8 cellular contexts compared by ENCODE assay signal in genomic region chr5:134026521-134027202, GRCh38. TPM values are rescaled to one million over a fixed set of nuclear protein-coding genes. Genes with fewer than 3 reads are reported as not detected.
DNase-seq lines count a peak whose midpoint lies in the region; ATAC-seq, FAIRE-seq and TF ChIP-seq lines count a peak whose summit lies in the region.

No MANE protein-coding gene starts in this region.

- H3K36me3 ChIP-seq in K562 (ENCODE audit: control insufficient read depth, insufficient read depth, low read length) (no peaks in the 10 kb centered on the region), transverse colon (no peaks in the 10 kb centered on the region)

- ATAC-seq in GM21619 (IDR thresholded peaks at IDR 0.05; ENCODE audit: unreplicated experiment) (peak; percentile 64), K562 (peak; percentile 100)

- 5% methylated on average over 4 of the region's 4 CpGs for WGBS in K562 (ENCODE audit: insufficient coverage, low coverage, missing lambda C conversion rate)
- WGBS in transverse colon (ENCODE audit: low coverage in 1 of 2), 2 donors = 60% methylated on average over 4 of the region's 4 CpGs; no CpG with 5 or more reads in 1 of the 2 donors

- peak; percentile 17 to 51; a peak in 2 of 4 replicates for TF ChIP-seq RAD21 in K562 (CRISPR knock-in tag; conservative IDR thresholded peaks at IDR 0.05 in 1 of 2, IDR thresholded peaks at IDR 0.05 in 1 of 2)

- in situ Hi-C loops in K562 (cut with MboI) = loop anchor here (25.0 kb wide), 1 partner anchor 561 kb away; no protein-coding TSS in a partner anchor
- in situ Hi-C loops in transverse colon (cut with MboI; ENCODE audit: low pct_ligation_motif_present in 1 of 4, low pct_unique_long_range_greater_than_20kb in 1 of 4, low sequenced_read_pairs in 3 of 4) = loop anchor here in 2 of 4 donors (25.0 kb wide), 1 partner anchor 261 kb away; no protein-coding TSS in a partner anchor

- TF ChIP-seq CTCF in K562 (IDR thresholded peaks at IDR 0.05 in 2 of 3, conservative IDR thresholded peaks at IDR 0.05 in 1 of 3; ENCODE audit: insufficient read depth in 2 of 3, low read depth in 1 of 3, low read length in 3 of 3) (peak; percentile 74 to 83 (median 82)), transverse colon (IDR thresholded peaks at IDR 0.05) (peak; percentile 28 to 73 (median 52))

- peak; percentile 89 for FAIRE-seq in K562 (lab: Jason Lieb, UNC)

- CTCF ChIA-PET in K562 (lab: Yijun Ruan, JAX; ENCODE audit: low intra/inter-chr PET ratio) = no interaction called here

- no peaks in the 10 kb centered on the region for H3K9me1 ChIP-seq in K562 (ENCODE audit: control insufficient read depth, insufficient read depth, low read length)

- DNase-seq in DMS114 treated with DMSO at 0.1 percent for 48 hours (lab: John Stamatoyannopoulos, UW; ENCODE audit: unreplicated experiment) (peak; percentile 20), NCI-H1092 treated with DMSO at 0.1 percent for 48 hours (lab: John Stamatoyannopoulos, UW) (peak; percentile 61), T follicular helper cell (ENCODE audit: low read depth) (peak; percentile 40), K562 (ENCODE audit: extremely low read depth in 1 of 4, low spot score in 3 of 4) (peak; percentile 65 to 73 (median 68)), left kidney (ENCODE audit: low read depth, low spot score) (peak; percentile 95), transverse colon (peak; percentile 75), pons (ENCODE audit: low spot score) (no peak)

- H3K4me3 ChIP-seq in K562 (no peak overlapping the region), transverse colon (no peak overlapping the region)

- BruUV-seq in K562 (replicated peaks; lab: Mats Ljungman, UMichigan) = no TSS peak

- intact Hi-C loops in K562 (cut with micrococcal nuclease) (no loop called here), transverse colon (cut with DNase I; ENCODE audit: low total_unique reads) (no loop called here)

- TF ChIP-seq EP300 in K562 (IDR thresholded peaks at IDR 0.05; ENCODE audit: low read length) (no peak), transverse colon (IDR thresholded peaks at IDR 0.05; ENCODE audit: low read depth) (no peak)

- H3K4me1 ChIP-seq in K562 (replicated peaks in 1 of 2; ENCODE audit: control insufficient read depth in 2 of 2, insufficient read depth in 2 of 2, low read length in 2 of 2) = no peaks in the 10 kb centered on the region
- H3K4me1 ChIP-seq in transverse colon = peaks cover 0 to 21% (median 6%) of the 10 kb centered on the region in 4 donors

- H3K79me2 ChIP-seq in K562 (ENCODE audit: control insufficient read depth, insufficient read depth, low read length) = no peaks in the 10 kb centered on the region

- H3K4me2 ChIP-seq in K562 (ENCODE audit: insufficient read depth, low read length) = no peak overlapping the region

- no peak overlapping the region for H2AFZ ChIP-seq in K562 (ENCODE audit: low read depth, low read length)

- H3K9me3 ChIP-seq in K562 (replicated peaks; ENCODE audit: control insufficient read depth, insufficient read depth, low read depth, low read length) (0 out of 2 replicates have a peak, but pooled peaks cover 2% of the 10 kb centered on the region), transverse colon (no peaks in the 10 kb centered on the region)

- POLR2A ChIA-PET in K562 (lab: Yijun Ruan, JAX) = interaction anchor here (0.5 to 1.1 kb wide), 4 partner anchors 9 to 240 kb away, joined by 3 to 4 read pairs (median 4); no protein-coding TSS in a partner anchor

- no peak overlapping the region for H3K27ac ChIP-seq in K562 (ENCODE audit: extremely low read depth, low read depth, low read length)
- no peak overlapping the region for H3K27ac ChIP-seq in transverse colon

- no peak for TF ChIP-seq POLR2A in K562 (conservative IDR thresholded peaks at IDR 0.05)
- no peak for TF ChIP-seq POLR2A in transverse colon (IDR thresholded peaks at IDR 0.05)

- H3K27me3 ChIP-seq in K562 (ENCODE audit: control insufficient read depth in 2 of 2, insufficient read depth in 2 of 2, low read length in 2 of 2) (peaks cover 7 to 29% of the 10 kb centered on the region in 2 experiments; a peak in 3 of 5 replicates), transverse colon (no peaks in the 10 kb centered on the region)

- no peaks in the 10 kb centered on the region for H4K20me1 ChIP-seq in K562 (replicated peaks; ENCODE audit: control insufficient read depth, insufficient read depth, low read length)

- no peak overlapping the region for H3K9ac ChIP-seq in K562 (ENCODE audit: insufficient read depth in 1 of 2, low read depth in 2 of 2, low read length in 2 of 2)

TF ChIP-seq in K562, 482 proteins besides CTCF, POLR2A, EP300 and RAD21:
- 0 out of 2 replicates have a peak, but pooled peaks have one; percentile 33 for TF ChIP-seq JUND (IDR thresholded peaks at IDR 0.05; ENCODE audit: borderline replicate concordance, low read depth, low read length)
- TF ChIP-seq JUND (tag; IDR thresholded peaks at IDR 0.05; ENCODE audit: borderline replicate concordance, low read depth, low read length) = no peak; the same call in 2 of the 3 replicates
- peak in 1 of 2 experiments; percentile 66; a peak in 1 of 4 replicates for TF ChIP-seq SRF (CRISPR knock-in tag; IDR thresholded peaks at IDR 0.05)
- TF ChIP-seq ETS2 (tag; IDR thresholded peaks at IDR 0.05; ENCODE audit: borderline replicate concordance, poor library complexity, severe bottlenecking) = no peak
- 0 out of 2 replicates have a peak, but pooled peaks have one; percentile 21 for TF ChIP-seq SMC3 (conservative IDR thresholded peaks at IDR 0.05; ENCODE audit: insufficient read depth, low read depth, low read length)

RNA-seq across cellular contexts. Expression of gene VDAC1, which starts 21.9 kb away (rescaled TPM):
- 105 and 116 TPM in 2 replicates for total RNA-seq in K562 (2011; cell fraction: chromatin; rRNA removed; ENCODE audit: low replicate concordance)
- total RNA-seq in K562 (2011; cell fraction: nucleolus; rRNA removed) = 68.0 and 70.9 TPM in 2 replicates
- 116 and 155 TPM in 2 replicates for total RNA-seq in K562 (2011; cell fraction: nucleoplasm; rRNA removed)
- 224 and 228 TPM in 2 replicates for total RNA-seq in K562 (2014; rRNA removed)
- total RNA-seq in K562 (2014; rRNA removed; fragmentation: Illumina TruSeq; extraction: Trizol) = 366 and 402 TPM in 2 replicates
- 319 and 320 TPM in 2 replicates for total RNA-seq in K562 (2015; rRNA removed; fragmentation: Illumina TruSeq; extraction: Trizol)
- total RNA-seq in K562 (2021) = 257 and 267 TPM in 2 replicates
- 155 and 168 TPM in 2 replicates for polyA plus RNA-seq in K562 (2011; rRNA removed)
- polyA plus RNA-seq in K562 (2011; cell fraction: cytosol; rRNA removed) = 84.1 and 126 TPM in 2 replicates
- 76.3 and 97.2 TPM in 2 replicates for polyA plus RNA-seq in K562 (2011; cell fraction: nucleus; rRNA removed)
- polyA plus RNA-seq in K562 (2012) = 230 and 274 TPM in 2 replicates
- polyA plus RNA-seq in K562 (2014; fragmentation: Illumina TruSeq; extraction: Trizol) = 343 and 365 TPM in 2 replicates
- polyA plus RNA-seq in K562 (2014; fragmentation: Nextera tagmentation; extraction: Ambion mirVana) = 100 to 1,000 TPM; 293 to 301 TPM
- 221 and 243 TPM in 2 replicates for polyA plus RNA-seq in K562 (2014; rRNA removed)
- polyA minus RNA-seq in K562 (2011; rRNA and poly(A)+ RNA removed) = 252 and 302 TPM in 2 replicates
- 143 and 162 TPM in 2 replicates for polyA minus RNA-seq in K562 (2011; cell fraction: cytosol; rRNA and poly(A)+ RNA removed)
- 29.8 and 47.0 TPM in 2 replicates for polyA minus RNA-seq in K562 (2011; cell fraction: nucleus; rRNA and poly(A)+ RNA removed)
- 100 to 1,000 TPM; 106 to 210 (median 180) TPM for total RNA-seq in transverse colon

RNA-seq across cellular contexts. Expression of gene C5orf15, which starts 58.2 kb away (rescaled TPM):
- 43.2 and 55.8 TPM in 2 replicates for total RNA-seq in K562 (2011; cell fraction: chromatin; rRNA removed; ENCODE audit: low replicate concordance)
- 42.0 and 45.9 TPM in 2 replicates for total RNA-seq in K562 (2011; cell fraction: nucleolus; rRNA removed)
- 49.2 and 65.0 TPM in 2 replicates for total RNA-seq in K562 (2011; cell fraction: nucleoplasm; rRNA removed)
- total RNA-seq in K562 (2014; rRNA removed) (23.3 and 28.2 TPM in 2 replicates), K562 (2014; rRNA removed; fragmentation: Illumina TruSeq; extraction: Trizol) (44.0 and 45.6 TPM in 2 replicates), K562 (2015; rRNA removed; fragmentation: Illumina TruSeq; extraction: Trizol) (35.5 and 36.3 TPM in 2 replicates), K562 (2021) (22.7 and 24.0 TPM in 2 replicates), transverse colon (10 to 100 TPM; 36.5 to 91.7 (median 45.6) TPM)
- polyA plus RNA-seq in K562 (2011; rRNA removed) (50.7 and 52.0 TPM in 2 replicates), K562 (2014; fragmentation: Illumina TruSeq; extraction: Trizol) (46.4 and 49.8 TPM in 2 replicates), K562 (2014; fragmentation: Nextera tagmentation; extraction: Ambion mirVana) (10 to 100 TPM; 30.0 to 32.5 TPM), K562 (2014; rRNA removed) (35.7 and 40.2 TPM in 2 replicates)
- polyA plus RNA-seq in K562 (2011; cell fraction: cytosol; rRNA removed) = 25.2 and 36.2 TPM in 2 replicates
- polyA plus RNA-seq in K562 (2011; cell fraction: nucleus; rRNA removed) = 20.3 and 25.9 TPM in 2 replicates
- 23.1 and 36.4 TPM in 2 replicates for polyA plus RNA-seq in K562 (2012)
- 44.5 and 49.8 TPM in 2 replicates for polyA minus RNA-seq in K562 (2011; rRNA and poly(A)+ RNA removed)
- 23.3 and 43.8 TPM in 2 replicates for polyA minus RNA-seq in K562 (2011; cell fraction: cytosol; rRNA and poly(A)+ RNA removed)
- polyA minus RNA-seq in K562 (2011; cell fraction: nucleus; rRNA and poly(A)+ RNA removed) = 9.3 and 15.6 TPM in 2 replicates
